In the genomic region with DNA sequence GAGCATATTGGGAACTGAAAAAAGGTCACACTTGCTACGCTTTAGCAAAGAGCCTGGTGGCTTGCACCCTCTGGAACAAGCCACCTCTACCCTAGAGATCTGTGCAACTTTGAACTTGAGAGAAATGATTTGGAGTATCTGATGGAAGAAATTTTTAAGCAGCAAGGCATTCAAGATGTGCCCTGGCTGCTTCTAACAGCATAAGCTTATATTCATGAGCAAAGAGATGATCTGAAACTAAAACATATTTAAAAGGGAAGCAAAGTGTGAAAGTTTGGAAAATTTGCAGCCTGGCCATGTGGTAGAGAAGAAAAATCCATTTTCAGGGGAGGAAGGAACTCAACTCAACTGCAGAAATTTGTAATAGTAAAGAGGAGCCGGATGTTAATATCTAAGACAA, we compare ENCODE assay signal across 22 cellular contexts.
A peak's percentile ranks its signal among the peaks of the same experiment; 100 is the strongest.
DNase-seq lines count a peak whose midpoint lies in the region; ATAC-seq, FAIRE-seq and TF ChIP-seq lines count a peak whose summit lies in the region.
"Had no signal": no experiment of that assay in that cellular context is flagged by ENCODE, and none has a peak within 500 bp of the region (broad histone marks: within the 10 kb centered on the region; RNA-seq: fewer than 3 reads in every experiment).

No MANE protein-coding gene starts in this region.

- TF ChIP-seq EP300 in HepG2 (IDR thresholded peaks at IDR 0.05; ENCODE audit: low read depth in 2 of 2, low read length in 2 of 2), result no peak
- no peak for TF ChIP-seq EP300 in HepG2 (CRISPR knock-in tag; IDR thresholded peaks at IDR 0.05; ENCODE audit: borderline replicate concordance)
- TF ChIP-seq EP300 in esophagus muscularis mucosa (IDR thresholded peaks at IDR 0.05), result no peak

- H3K9me3 ChIP-seq in HepG2 (ENCODE audit: low read length), result peaks cover 34% of the 10 kb centered on the region
- peaks cover 0 to 2% (median 0%) of the 10 kb centered on the region in 4 donors for H3K9me3 ChIP-seq in right lobe of liver
- peaks cover 63 to 76% (median 73%) of the 10 kb centered on the region in 11 experiments for H3K9me3 ChIP-seq in BLaER1 treated with 17β-estradiol and CSF1 and Interleukin-3, amounts not matched to agents 10 nM and 100 nM (replicated peaks in 1 of 11)
- peaks cover 0 to 24% (median 12%) of the 10 kb centered on the region in 4 donors for H3K9me3 ChIP-seq in esophagus muscularis mucosa

- 96% methylated on average over 2 of the region's 2 CpGs for WGBS in HepG2 (ENCODE audit: low lambda C conversion rate)
- WGBS in right lobe of liver (ENCODE audit: insufficient coverage, low coverage, low lambda C conversion rate, missing lambda C conversion rate), result 100% methylated on average over 2 of the region's 2 CpGs
- 99% methylated on average over 2 of the region's 2 CpGs for WGBS in esophagus muscularis mucosa

- H3K27ac Mint-ChIP-seq in endothelial cell (ENCODE audit: unreplicated experiment), result peak overlapping the region; percentile 32
- H3K27ac Mint-ChIP-seq: CD14-positive monocyte; CD4-positive, alpha-beta memory T cell; CD4-positive, CD25-positive, alpha-beta regulatory T cell; CD8-positive, alpha-beta memory T cell had no signal

- H4K20me1 ChIP-seq in HepG2 (ENCODE audit: insufficient read depth, low read length), result no peaks in the 10 kb centered on the region
- H4K20me1 ChIP-seq in BLaER1 treated with 17β-estradiol and CSF1 and Interleukin-3, amounts not matched to agents 10 nM and 100 nM, result no peaks in the 10 kb centered on the region

- H3K36me3 ChIP-seq in HepG2 (replicated peaks in 1 of 2; ENCODE audit: control insufficient read depth in 1 of 2, insufficient read depth in 2 of 2, low read length in 2 of 2) (peaks cover 55 to 85% of the 10 kb centered on the region in 2 experiments), right lobe of liver (peaks cover 0 to 16% (median 8%) of the 10 kb centered on the region in 4 donors), esophagus muscularis mucosa (peaks cover 5 to 82% (median 34%) of the 10 kb centered on the region in 4 donors)
- peaks cover 23 to 79% (median 61%) of the 10 kb centered on the region in 11 experiments for H3K36me3 ChIP-seq in BLaER1 treated with 17β-estradiol and CSF1 and Interleukin-3, amounts not matched to agents 10 nM and 100 nM
- H3K36me3 ChIP-seq: BE2C had no signal

- peaks cover 3% of the 10 kb centered on the region for H3K4me1 ChIP-seq in HepG2 (ENCODE audit: insufficient read depth, low read length)
- H3K4me1 ChIP-seq in right lobe of liver, result no peaks in the 10 kb centered on the region
- H3K4me1 ChIP-seq in BLaER1 treated with 17β-estradiol and CSF1 and Interleukin-3, amounts not matched to agents 10 nM and 100 nM, result peaks cover 0 to 26% (median 20%) of the 10 kb centered on the region in 10 experiments; a peak in 15 of 20 replicates
- H3K4me1 ChIP-seq in esophagus muscularis mucosa, result no peaks in the 10 kb centered on the region
- H3K4me1 ChIP-seq: BE2C had no signal

- CTCF ChIA-PET in HepG2 (lab: Yijun Ruan, JAX; ENCODE audit: low intra/inter-chr PET ratio, low total read pairs), result no interaction called here

- no peak for TF ChIP-seq POLR2A in HepG2 (IDR thresholded peaks at IDR 0.05; ENCODE audit: insufficient read depth in 1 of 2, low read depth in 2 of 2, low read length in 2 of 2)
- TF ChIP-seq POLR2A in right lobe of liver (IDR thresholded peaks at IDR 0.05), result no peak
- TF ChIP-seq POLR2A in esophagus muscularis mucosa (IDR thresholded peaks at IDR 0.05; ENCODE audit: low read depth), result no peak

- TF ChIP-seq RAD21 in HepG2 (CRISPR knock-in tag; IDR thresholded peaks at IDR 0.05), result no peak

- in situ Hi-C loops in HepG2 (cut with HindIII; ENCODE audit: extremely low pct_ligation_motif_present, low pct_unique_long_range_greater_than_20kb), result no loop called here

- peak overlapping the region; percentile 83 for H3K4me3 Mint-ChIP-seq in endothelial cell (ENCODE audit: unreplicated experiment)
- H3K4me3 Mint-ChIP-seq: CD14-positive monocyte; CD4-positive, CD25-positive, alpha-beta regulatory T cell; CD8-positive, alpha-beta memory T cell had no signal

- POLR2A ChIA-PET in HepG2 (lab: Yijun Ruan, JAX), result interaction anchor here (1.0 kb wide), 1 partner anchor 12 kb away, joined by 3 read pairs; no protein-coding TSS in a partner anchor

- no peak overlapping the region for H3K9ac ChIP-seq in HepG2 (ENCODE audit: insufficient read depth, low read depth, low read length)
- H3K9ac ChIP-seq in BLaER1 treated with 17β-estradiol and CSF1 and Interleukin-3, amounts not matched to agents 10 nM and 100 nM, result no peak overlapping the region

- H3K79me2 ChIP-seq in HepG2 (ENCODE audit: insufficient read depth, low read length), result no peaks in the 10 kb centered on the region

- TF ChIP-seq CTCF in HepG2 (CRISPR knock-in tag; IDR thresholded peaks at IDR 0.05) (no peak), right lobe of liver (IDR thresholded peaks at IDR 0.05) (no peak), endothelial cell (IDR thresholded peaks at IDR 0.05; ENCODE audit: unreplicated experiment) (no peak), esophagus muscularis mucosa (IDR thresholded peaks at IDR 0.05) (no peak), dorsolateral prefrontal cortex (IDR thresholded peaks at IDR 0.05 in 54 of 56, conservative IDR thresholded peaks at IDR 0.05 in 2 of 56; ENCODE audit: low read depth in 1 of 56, partially characterized antibody in 56 of 56) (no peak)

- H3K9me3 Mint-ChIP-seq in endothelial cell (ENCODE audit: unreplicated experiment), result peaks cover 28% of the 10 kb centered on the region

- no peak overlapping the region for H3K27ac ChIP-seq in HepG2 (ENCODE audit: extremely low read length, insufficient read depth, low read length)
- H3K27ac ChIP-seq in right lobe of liver, result no peak overlapping the region
- H3K27ac ChIP-seq in BLaER1 treated with 17β-estradiol and CSF1 and Interleukin-3, amounts not matched to agents 10 nM and 100 nM, result no peak overlapping the region
- H3K27ac ChIP-seq in esophagus muscularis mucosa (replicated peaks in 1 of 4), result no peak overlapping the region
- H3K27ac ChIP-seq in dorsolateral prefrontal cortex, result no peak overlapping the region

- H3K27me3 ChIP-seq in HepG2 (ENCODE audit: control insufficient read depth in 1 of 2, insufficient read depth in 2 of 2, low read length in 2 of 2), result no peaks in the 10 kb centered on the region
- H3K27me3 ChIP-seq in right lobe of liver, result no peaks in the 10 kb centered on the region
- H3K27me3 ChIP-seq in BLaER1 treated with 17β-estradiol and CSF1 and Interleukin-3, amounts not matched to agents 10 nM and 100 nM, result no peaks in the 10 kb centered on the region
- H3K27me3 ChIP-seq in esophagus muscularis mucosa, result no peaks in the 10 kb centered on the region
- H3K27me3 ChIP-seq in dorsolateral prefrontal cortex, result no peaks in the 10 kb centered on the region
- H3K27me3 ChIP-seq: BE2C had no signal

- H3K36me3 Mint-ChIP-seq in endothelial cell (ENCODE audit: low read depth, unreplicated experiment), result peaks cover 82% of the 10 kb centered on the region
- H3K36me3 Mint-ChIP-seq: CD14-positive monocyte had no signal

- BruUV-seq in HepG2 (replicated peaks; lab: Mats Ljungman, UMichigan), result no TSS peak

- ATAC-seq in HepG2 (no peak), right lobe of liver (no peak)

- no peak overlapping the region for H2AFZ ChIP-seq in HepG2 (ENCODE audit: low read length)

- H3K4me3 ChIP-seq in HepG2 (replicated peaks in 1 of 3; ENCODE audit: insufficient read depth in 1 of 3, low read depth in 2 of 3, low read length in 3 of 3) (no peak overlapping the region), right lobe of liver (no peak overlapping the region), esophagus muscularis mucosa (no peak overlapping the region), dorsolateral prefrontal cortex (no peak overlapping the region)
- H3K4me3 ChIP-seq in BLaER1 treated with 17β-estradiol and CSF1 and Interleukin-3, amounts not matched to agents 10 nM and 100 nM, result peak overlapping the region in 8 of 10 experiments; percentile 5 to 48 (median 31); a peak in 11 of 20 replicates

- DNase-seq in HepG2 (ENCODE audit: low spot score) (no peak), right lobe of liver (no peak), endothelial cell (ENCODE audit: low spot score) (no peak), islet precursor cell (peak; percentile 4), DMS 273 (lab: John Stamatoyannopoulos, UW; ENCODE audit: unreplicated experiment) (no peak), esophagus muscularis mucosa (ENCODE audit: extremely low spot score) (no peak), dorsolateral prefrontal cortex (no peak)
- DNase-seq: 8988T; ACHN; BE2C; C1 segment of cervical spinal cord; CD4-positive, alpha-beta memory T cell; CD4-positive, CD25-positive, alpha-beta regulatory T cell; CD8-positive, alpha-beta memory T cell; COR-L47; DMS79 treated with DMSO at 0.1 percent for 48 hours; GF-D8 had no signal

- intact Hi-C loops in HepG2 (cut with micrococcal nuclease; ENCODE audit: unreplicated experiment) (no loop called here), right lobe of liver (cut with DNase I) (no loop called here), esophagus muscularis mucosa (cut with DNase I) (no loop called here), dorsolateral prefrontal cortex (cut with DNase I) (no loop called here)

- H3K27me3 Mint-ChIP-seq in endothelial cell (ENCODE audit: unreplicated experiment), result peaks cover 6% of the 10 kb centered on the region
- H3K27me3 Mint-ChIP-seq: CD4-positive, alpha-beta memory T cell; CD4-positive, CD25-positive, alpha-beta regulatory T cell had no signal

- H3K4me2 ChIP-seq in HepG2 (ENCODE audit: low read depth, low read length), result no peak overlapping the region
- no peak overlapping the region for H3K4me2 ChIP-seq in BLaER1 treated with 17β-estradiol and CSF1 and Interleukin-3, amounts not matched to agents 10 nM and 100 nM

- FAIRE-seq in HepG2 (lab: Jason Lieb, UNC), result no peak
- FAIRE-seq: A204.1, G401.6, GM12891 had no signal

- peaks cover 17% of the 10 kb centered on the region for H3K4me1 Mint-ChIP-seq in endothelial cell (ENCODE audit: unreplicated experiment)
- H3K4me1 Mint-ChIP-seq: CD14-positive monocyte; CD4-positive, alpha-beta memory T cell; CD4-positive, CD25-positive, alpha-beta regulatory T cell; CD8-positive, alpha-beta memory T cell had no signal

TF ChIP-seq in HepG2, 621 proteins besides CTCF, POLR2A, EP300 and RAD21:
- TF ChIP-seq ZNF841 (CRISPR knock-in tag; IDR thresholded peaks at IDR 0.05; ENCODE audit: borderline replicate concordance) (peak; percentile 99), ZNF549 (CRISPR knock-in tag; IDR thresholded peaks at IDR 0.05) (no peak)

Comparison
In these comparisons a context has a peak if more than half of its experiments do, and no peak if none do; other contexts are left out.
1. H3K4me3 ChIP-seq: peak in BLaER1 treated with 17β-estradiol and CSF1 and Interleukin-3, amounts not matched to agents 10 nM and 100 nM (8 of 10); none in HepG2 (0 of 3), right lobe of liver (0 of 3), esophagus muscularis mucosa (0 of 4) and dorsolateral prefrontal cortex (0 of 59).